8 cellular contexts compared by ENCODE assay signal in the genomic region with DNA sequence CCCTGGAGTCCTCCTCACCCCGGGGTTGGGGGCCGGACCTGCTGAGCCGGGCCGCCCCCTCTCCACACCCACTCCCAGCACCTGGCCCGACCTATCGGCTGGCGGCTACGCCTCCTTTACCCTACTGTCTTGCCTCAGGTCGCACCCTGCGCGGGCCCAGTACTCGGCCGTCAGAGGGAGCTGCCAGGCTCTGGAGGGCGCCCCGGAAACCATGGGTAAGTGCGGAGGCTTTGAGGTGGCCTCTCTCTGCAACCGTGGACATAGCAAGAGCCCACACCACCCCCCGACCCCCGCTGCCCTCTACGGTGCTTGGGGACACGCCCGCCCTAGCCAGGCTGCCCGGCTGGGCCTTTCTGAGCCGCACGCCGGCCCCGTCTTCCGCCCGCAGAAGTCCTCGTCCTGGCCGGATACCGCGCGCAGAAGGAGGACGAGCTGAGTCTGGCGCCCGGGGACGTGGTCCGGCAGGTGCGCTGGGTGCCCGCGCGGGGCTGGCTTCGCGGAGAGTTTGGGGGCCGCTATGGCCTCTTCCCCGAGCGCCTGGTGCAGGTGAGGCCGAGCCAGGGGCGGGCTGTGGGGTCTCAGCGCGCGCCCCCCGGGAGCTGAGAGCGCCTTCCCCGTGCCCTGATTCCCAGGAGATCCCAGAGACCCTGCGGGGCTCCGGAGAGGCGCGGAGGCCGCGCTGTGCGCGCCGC. TPM values are rescaled to one million over a fixed set of nuclear protein-coding genes. Genes with fewer than 3 reads are reported as not detected.
DNase-seq lines count a peak whose midpoint lies in the region; ATAC-seq and TF ChIP-seq lines count a peak whose summit lies in the region.

A gene (plus strand): TSS at position 159 of the 692 bp plus-strand sequence. CDS start 53 bp downstream, at position 212.

- intact Hi-C loops in lower leg skin (cut with DNase I; ENCODE audit: low total_unique reads) = no loop called here

- no peaks in the 10 kb centered on the region for H3K27me3 Mint-ChIP-seq in T-cell

- H3K4me1 Mint-ChIP-seq in T-cell = peaks cover 7 to 18% (median 8%) of the 10 kb centered on the region in 3 donors

- H3K4me2 ChIP-seq in DND-41 (ENCODE audit: insufficient read depth, low read length) = peak within 1 kb of the TSS; percentile 90

- peaks cover 23% of the 10 kb centered on the region for H3K4me1 ChIP-seq in DND-41 (ENCODE audit: insufficient read depth, low read length)
- H3K4me1 ChIP-seq in suprapubic skin = peaks cover 26% of the 10 kb centered on the region

- ATAC-seq in DND-41 (ENCODE audit: insufficient read depth, low read depth) (peak; percentile 31; the same call in 2 of the 3 replicates), GM21423 (IDR thresholded peaks at IDR 0.05; ENCODE audit: unreplicated experiment) (peak; percentile 32), T-cell (replicated peaks in 1 of 4) (peak; percentile 47 to 55 (median 50))

- DNase-seq in DND-41 (peak; percentile 15), HT-29 (ENCODE audit: low spot score) (peak; percentile 76), T-cell (peak in 24 of 34 experiments; percentile 27 to 58 (median 40)), cerebellar cortex (ENCODE audit: low spot score) (peak; percentile 56), lower leg skin (ENCODE audit: low spot score in 2 of 2) (peak; percentile 40 to 92), suprapubic skin (ENCODE audit: low spot score in 2 of 2) (peak in 1 of 2 donors; percentile 72), UCSD-AML1 (lab: John Stamatoyannopoulos, UW; ENCODE audit: unreplicated experiment) (no peak)

- H3K36me3 ChIP-seq in DND-41 (ENCODE audit: insufficient read depth, low read length) (peaks cover 27% of the 10 kb centered on the region), suprapubic skin (peaks cover 33% of the 10 kb centered on the region)

- H3K27ac ChIP-seq in DND-41 (ENCODE audit: low read length) = peak within 1 kb of the TSS; percentile 48
- H3K27ac ChIP-seq in suprapubic skin = peak within 1 kb of the TSS; percentile 94

- no peaks in the 10 kb centered on the region for H3K9me3 ChIP-seq in DND-41 (ENCODE audit: insufficient read depth, low read length, severe bottlenecking)
- no peaks in the 10 kb centered on the region for H3K9me3 ChIP-seq in suprapubic skin

- TF ChIP-seq CTCF in DND-41 (IDR thresholded peaks at IDR 0.05; ENCODE audit: borderline replicate concordance, extremely low read depth, low read length, poor library complexity, severe bottlenecking) (no peak), lower leg skin (IDR thresholded peaks at IDR 0.05) (no peak), suprapubic skin (IDR thresholded peaks at IDR 0.05) (no peak)

- CTCF ChIA-PET in T-cell (lab: Charles Lee) = interaction anchor here (0.6 to 1.3 kb wide), 6 partner anchors 16 to 81 kb away, joined by 3 to 5 read pairs (median 3); no protein-coding TSS in a partner anchor

- H3K27ac Mint-ChIP-seq in T-cell = peak within 1 kb of the TSS; percentile 83 to 84

- H3K4me3 Mint-ChIP-seq in T-cell = peak within 1 kb of the TSS; percentile 91 to 95 (median 92)

- POLR2A ChIA-PET in T-cell (lab: Charles Lee) = interaction anchor here (0.5 to 0.6 kb wide), 2 partner anchors 17 to 78 kb away, joined by 4 read pairs; a partner anchor contains a TSS

- WGBS in lower leg skin, 2 donors = 6 to 9% methylated on average over 21 to 51 of the region's 65 CpGs
- WGBS in suprapubic skin = 3% methylated on average over 8 of the region's 65 CpGs

- H3K4me3 ChIP-seq in DND-41 (ENCODE audit: low read depth in 1 of 2, low read length in 2 of 2) (peak within 1 kb of the TSS; percentile 20 to 66; a peak in 3 of 4 replicates), lower leg skin (ENCODE audit: low read depth, poor library complexity, severe bottlenecking) (peak within 1 kb of the TSS; percentile 60), suprapubic skin (peak within 1 kb of the TSS; percentile 69)

- H3K9me3 Mint-ChIP-seq in T-cell = no peaks in the 10 kb centered on the region

- no peaks in the 10 kb centered on the region for H3K79me2 ChIP-seq in DND-41 (ENCODE audit: insufficient read depth, low read length)

- peak within 1 kb of the TSS; percentile 82 for H2AFZ ChIP-seq in DND-41 (ENCODE audit: low read depth, low read length)

- TF ChIP-seq POLR2A in lower leg skin (IDR thresholded peaks at IDR 0.05) (no peak), suprapubic skin (IDR thresholded peaks at IDR 0.05) (no peak)

- peaks cover 17% of the 10 kb centered on the region for H3K36me3 Mint-ChIP-seq in T-cell

- no peak for TF ChIP-seq EP300 in suprapubic skin (IDR thresholded peaks at IDR 0.05)

- H4K20me1 ChIP-seq in DND-41 (ENCODE audit: insufficient read depth, low read length) = peaks cover 3% of the 10 kb centered on the region; the same call in 1 of the 2 replicates

- H3K9ac ChIP-seq in DND-41 (ENCODE audit: low read depth, low read length) = peak within 1 kb of the TSS; percentile 63

- H3K27me3 ChIP-seq in DND-41 (ENCODE audit: insufficient read depth, low read length, poor library complexity) (no peaks in the 10 kb centered on the region), suprapubic skin (no peaks in the 10 kb centered on the region)

RNA-seq across cellular contexts. Expression of the gene that starts here (rescaled TPM):
- 12.6 and 14.8 TPM in 2 replicates for total RNA-seq in HT-29 (2014; rRNA removed; shearing (Covaris generic))
- 1 to 10 TPM; 2.2 to 3.7 (median 2.8) TPM for total RNA-seq in T-cell
- total RNA-seq in lower leg skin = 10 to 100 TPM in 3 of 4 donors, 1 to 10 TPM in 1; 9.8 to 20.9 (median 14.6) TPM
- total RNA-seq in suprapubic skin = 10 to 100 TPM in 3 of 4 donors, 1 to 10 TPM in 1; 6.0 to 26.6 (median 16.0) TPM
